In the genomic region with DNA sequence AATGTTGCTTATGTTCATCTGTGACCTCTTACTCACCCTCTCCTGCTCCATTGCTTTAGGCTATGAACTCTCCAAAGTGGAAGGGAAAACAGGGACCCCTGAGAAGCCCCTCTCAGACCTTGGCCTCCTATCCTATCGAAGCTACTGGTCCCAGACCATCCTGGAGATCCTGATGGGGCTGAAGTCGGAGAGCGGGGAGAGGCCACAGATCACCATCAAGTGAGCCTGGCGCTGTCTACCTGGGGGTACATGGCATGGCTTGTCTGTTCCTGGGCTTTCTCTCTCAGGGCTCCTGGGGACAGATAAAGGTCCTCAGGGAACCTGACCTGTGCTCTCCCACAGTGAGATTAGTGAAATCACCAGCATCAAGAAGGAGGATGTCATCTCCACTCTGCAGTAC, we compare ENCODE assay signal across 11 cellular contexts. TPM values are rescaled to one million over a fixed set of nuclear protein-coding genes. Genes with fewer than 3 reads are reported as not detected.
DNase-seq lines count a peak whose midpoint lies in the region; ATAC-seq, FAIRE-seq and TF ChIP-seq lines count a peak whose summit lies in the region.
"Had no signal": no experiment of that assay in that cellular context is flagged by ENCODE, and none has a peak within 500 bp of the region (broad histone marks: within the 10 kb centered on the region; RNA-seq: fewer than 3 reads in every experiment).

No MANE protein-coding gene starts in this region.

- H3K9me3 Mint-ChIP-seq in Calu3 (ENCODE audit: low read depth, unreplicated experiment) (no peaks in the 10 kb centered on the region), neural crest cell (no peaks in the 10 kb centered on the region)

- H3K9me1 ChIP-seq in K562 (ENCODE audit: control insufficient read depth, insufficient read depth, low read length), result peaks cover 3% of the 10 kb centered on the region

- peaks cover 21% of the 10 kb centered on the region; the same call in 1 of the 2 replicates for H3K36me3 ChIP-seq in MM.1S (replicated peaks; ENCODE audit: insufficient read depth, low read length)
- H3K36me3 ChIP-seq in K562 (ENCODE audit: control insufficient read depth, insufficient read depth, low read length), result peaks cover 61% of the 10 kb centered on the region
- H3K36me3 ChIP-seq in testis (ENCODE audit: low read depth, missing control alignments), result no peaks in the 10 kb centered on the region

- DNase-seq in Calu3, result no peak
- no peak for DNase-seq in MM.1S
- DNase-seq in K562 (ENCODE audit: extremely low read depth in 1 of 4, low spot score in 3 of 4), result no peak
- DNase-seq in neural crest cell (ENCODE audit: low read depth, low spot score), result no peak
- DNase-seq in testis, result no peak
- no peak for DNase-seq in omental fat pad (ENCODE audit: low spot score)
- DNase-seq in NCI-H1436 treated with DMSO at 0.1 percent for 48 hours (lab: John Stamatoyannopoulos, UW), result no peak
- DNase-seq: DMS79; KG1; mesendoderm; stimulated activated CD4-positive, alpha-beta T cell treated with anti-CD3 and anti-CD28 coated beads, Interleukin-12 subunit alpha, Interleukin-12 subunit beta, amount 100 ng/mL, for 4 hours had no signal

- 0 out of 2 replicates have a peak, but pooled peaks cover 8% of the 10 kb centered on the region for H4K20me1 ChIP-seq in MM.1S (ENCODE audit: insufficient read depth, low read length)
- peaks cover 15% of the 10 kb centered on the region for H4K20me1 ChIP-seq in K562 (replicated peaks; ENCODE audit: control insufficient read depth, insufficient read depth, low read length)

- H3K27me3 ChIP-seq in MM.1S (replicated peaks; ENCODE audit: insufficient read depth, low read length) (no peaks in the 10 kb centered on the region), K562 (ENCODE audit: control insufficient read depth in 2 of 2, insufficient read depth in 2 of 2, low read length in 2 of 2) (no peaks in the 10 kb centered on the region), testis (no peaks in the 10 kb centered on the region)

- H3K27ac Mint-ChIP-seq in Calu3 (ENCODE audit: unreplicated experiment) (peak overlapping the region; percentile 67), neural crest cell (ENCODE audit: unreplicated experiment) (no peak overlapping the region)

- H3K9me3 ChIP-seq in MM.1S (replicated peaks; ENCODE audit: insufficient read depth, low read length) (no peaks in the 10 kb centered on the region), K562 (replicated peaks; ENCODE audit: control insufficient read depth, insufficient read depth, low read depth, low read length) (no peaks in the 10 kb centered on the region), testis (no peaks in the 10 kb centered on the region)

- H3K4me1 Mint-ChIP-seq in Calu3 (ENCODE audit: low read depth, unreplicated experiment), result peaks cover 15% of the 10 kb centered on the region
- H3K4me1 Mint-ChIP-seq in neural crest cell, result peaks cover 33% of the 10 kb centered on the region

- no peak for TF ChIP-seq RAD21 in K562 (CRISPR knock-in tag; conservative IDR thresholded peaks at IDR 0.05 in 1 of 2, IDR thresholded peaks at IDR 0.05 in 1 of 2)

- no peak for TF ChIP-seq POLR2A in K562 (conservative IDR thresholded peaks at IDR 0.05)
- TF ChIP-seq POLR2A in testis (IDR thresholded peaks at IDR 0.05), result no peak

- TF ChIP-seq EP300 in K562 (IDR thresholded peaks at IDR 0.05; ENCODE audit: low read length), result no peak

- no peaks in the 10 kb centered on the region for H3K9me2 ChIP-seq in MM.1S (replicated peaks; ENCODE audit: insufficient read depth, low read length)

- peaks cover 9% of the 10 kb centered on the region for H3F3A ChIP-seq in MM.1S (ENCODE audit: insufficient read depth, low read length)

- H3K4me2 ChIP-seq in MM.1S (ENCODE audit: low read depth, low read length), result peak overlapping the region; percentile 72; the same call in 1 of the 2 replicates
- peak overlapping the region; percentile 93 for H3K4me2 ChIP-seq in K562 (ENCODE audit: insufficient read depth, low read length)

- H3K4me3 Mint-ChIP-seq in Calu3 (ENCODE audit: low read depth, unreplicated experiment) (peak overlapping the region; percentile 76), neural crest cell (peak overlapping the region; percentile 96)

- in situ Hi-C loops in K562 (cut with MboI), result loop anchor here (10.0 kb wide), 1 partner anchor 276 kb away; no protein-coding TSS in a partner anchor

- POLR2A ChIA-PET in K562 (lab: Yijun Ruan, JAX), result interaction anchor here (0.6 to 2.1 kb wide), 3 partner anchors 52 to 620 kb away, joined by 3 to 9 read pairs (median 3); no protein-coding TSS in a partner anchor

- H3K4me3 ChIP-seq in MM.1S (ENCODE audit: low read length) (0 out of 2 replicates have a peak overlapping the region, but pooled peaks have one; percentile 98), K562 (no peak overlapping the region), testis (no peak overlapping the region)

- no peak overlapping the region for H3K27ac ChIP-seq in MM.1S (ENCODE audit: low read length)
- H3K27ac ChIP-seq in K562 (ENCODE audit: extremely low read depth, low read depth, low read length), result no peak overlapping the region; the same call in 2 of the 3 replicates
- H3K27ac ChIP-seq in testis, result no peak overlapping the region

- BruUV-seq in Calu3 (replicated peaks; lab: Mats Ljungman, UMichigan), result no TSS peak
- BruUV-seq in K562 (replicated peaks; lab: Mats Ljungman, UMichigan), result no TSS peak

- intact Hi-C loops in Calu3 (cut with micrococcal nuclease; ENCODE audit: unreplicated experiment) (no loop called here), K562 (cut with micrococcal nuclease) (no loop called here), testis (cut with DNase I; ENCODE audit: low total_unique reads) (no loop called here)

- H2AFZ ChIP-seq in MM.1S (ENCODE audit: low read length) (no peak overlapping the region), K562 (ENCODE audit: low read depth, low read length) (no peak overlapping the region)

- peaks cover 61% of the 10 kb centered on the region for H3K79me2 ChIP-seq in MM.1S (ENCODE audit: low read length)
- peaks cover 24% of the 10 kb centered on the region for H3K79me2 ChIP-seq in K562 (ENCODE audit: control insufficient read depth, insufficient read depth, low read length)

- H3K4me1 ChIP-seq in MM.1S (ENCODE audit: low read length) (peaks cover 9% of the 10 kb centered on the region), K562 (replicated peaks in 1 of 2; ENCODE audit: control insufficient read depth in 2 of 2, insufficient read depth in 2 of 2, low read length in 2 of 2) (peaks cover 12 to 23% of the 10 kb centered on the region in 2 experiments; a peak in 4 of 5 replicates), testis (peaks cover 14% of the 10 kb centered on the region)

- TF ChIP-seq CTCF in Calu3 (IDR thresholded peaks at IDR 0.05; ENCODE audit: unreplicated experiment) (no peak), MM.1S (IDR thresholded peaks at IDR 0.05; ENCODE audit: low read length) (no peak), K562 (IDR thresholded peaks at IDR 0.05 in 2 of 3, conservative IDR thresholded peaks at IDR 0.05 in 1 of 3; ENCODE audit: insufficient read depth in 2 of 3, low read depth in 1 of 3, low read length in 3 of 3) (no peak), neural crest cell (conservative IDR thresholded peaks at IDR 0.05) (no peak), testis (IDR thresholded peaks at IDR 0.05) (no peak), omental fat pad (IDR thresholded peaks at IDR 0.05) (no peak)

- FAIRE-seq in K562 (lab: Jason Lieb, UNC), result no peak

- H3K9ac ChIP-seq in MM.1S (ENCODE audit: low read length), result peak overlapping the region; percentile 81; the same call in 1 of the 2 replicates
- H3K9ac ChIP-seq in K562 (ENCODE audit: insufficient read depth in 1 of 2, low read depth in 2 of 2, low read length in 2 of 2), result peak overlapping the region in 1 of 2 experiments; percentile 96; a peak in 1 of 4 replicates

- CTCF ChIA-PET in Calu3 (lab: Charles Lee) (no interaction called here), K562 (lab: Yijun Ruan, JAX; ENCODE audit: low intra/inter-chr PET ratio) (no interaction called here)

- ATAC-seq in K562 (no peak), omental fat pad (ENCODE audit: low FRiP score) (no peak)

- 87% methylated on average over 4 of the region's 4 CpGs for WGBS in K562 (ENCODE audit: insufficient coverage, low coverage, missing lambda C conversion rate)
- WGBS in testis, 2 donors, result 82 to 100% methylated on average over 1 to 4 of the region's 4 CpGs

- H3K36me3 Mint-ChIP-seq in Calu3 (ENCODE audit: insufficient read depth, unreplicated experiment), result peaks cover 62% of the 10 kb centered on the region
- peaks cover 16% of the 10 kb centered on the region for H3K36me3 Mint-ChIP-seq in neural crest cell (ENCODE audit: low read depth)

- H3K27me3 Mint-ChIP-seq in Calu3 (ENCODE audit: unreplicated experiment) (no peaks in the 10 kb centered on the region), neural crest cell (ENCODE audit: low read depth) (peaks cover 6% of the 10 kb centered on the region)

RNA-seq across cellular contexts. Expression of a gene that starts 2.1 kb away (rescaled TPM):
- 26.2 and 28.2 TPM in 2 replicates for total RNA-seq in Calu3 (2022)
- 43.1 and 99.3 TPM in 2 replicates for total RNA-seq in K562 (2011; cell fraction: chromatin; rRNA removed; ENCODE audit: low replicate concordance)
- total RNA-seq in K562 (2011; cell fraction: nucleolus; rRNA removed), result 62.9 and 67.9 TPM in 2 replicates
- 55.1 and 61.4 TPM in 2 replicates for total RNA-seq in K562 (2011; cell fraction: nucleoplasm; rRNA removed)
- 64.4 and 78.1 TPM in 2 replicates for total RNA-seq in K562 (2014; rRNA removed)
- 9.0 and 11.7 TPM in 2 replicates for total RNA-seq in K562 (2014; rRNA removed; fragmentation: Illumina TruSeq; extraction: Trizol)
- total RNA-seq in K562 (2015; rRNA removed; fragmentation: Illumina TruSeq; extraction: Trizol), result 15.1 and 15.6 TPM in 2 replicates
- 78.2 and 87.2 TPM in 2 replicates for total RNA-seq in K562 (2021)
- 33.2 and 33.8 TPM in 2 replicates for polyA plus RNA-seq in K562 (2011; rRNA removed)
- 33.5 and 84.3 TPM in 2 replicates for polyA plus RNA-seq in K562 (2011; cell fraction: cytosol; rRNA removed)
- 65.0 and 106 TPM in 2 replicates for polyA plus RNA-seq in K562 (2011; cell fraction: nucleus; rRNA removed)
- polyA plus RNA-seq in K562 (2012), result 32.9 and 41.4 TPM in 2 replicates
- 15.6 and 15.9 TPM in 2 replicates for polyA plus RNA-seq in K562 (2014; fragmentation: Illumina TruSeq; extraction: Trizol)
- 1 to 10 TPM; 5.4 to 9.4 TPM for polyA plus RNA-seq in K562 (2014; fragmentation: Nextera tagmentation; extraction: Ambion mirVana)
- 63.2 and 75.9 TPM in 2 replicates for polyA plus RNA-seq in K562 (2014; rRNA removed)
- 10.3 and 11.0 TPM in 2 replicates for polyA minus RNA-seq in K562 (2011; rRNA and poly(A)+ RNA removed)
- polyA minus RNA-seq in K562 (2011; cell fraction: cytosol; rRNA and poly(A)+ RNA removed), result 9.4 and 19.7 TPM in 2 replicates
- 27.5 and 27.6 TPM in 2 replicates for polyA minus RNA-seq in K562 (2011; cell fraction: nucleus; rRNA and poly(A)+ RNA removed)
- 69.4 and 72.1 TPM in 2 replicates for total RNA-seq in neural crest cell
- 10 to 100 TPM; 70.9 to 71.1 TPM for total RNA-seq in testis
- 29.1 TPM for polyA plus RNA-seq in testis (ENCODE audit: insufficient read depth, low read depth, low replicate concordance)
- 100 to 1,000 TPM in 3 of 4 donors, 10 to 100 TPM in 1; 89.7 to 192 (median 125) TPM for total RNA-seq in omental fat pad

RNA-seq across cellular contexts. Expression of a gene that starts 6.5 kb away (rescaled TPM):
- 50.9 and 51.0 TPM in 2 replicates for total RNA-seq in Calu3 (2022)
- total RNA-seq in K562 (2011; cell fraction: chromatin; rRNA removed; ENCODE audit: low replicate concordance), result 44.9 and 134 TPM in 2 replicates
- total RNA-seq in K562 (2011; cell fraction: nucleolus; rRNA removed), result 81.0 and 82.1 TPM in 2 replicates
- total RNA-seq in K562 (2011; cell fraction: nucleoplasm; rRNA removed), result 51.7 and 58.3 TPM in 2 replicates
- total RNA-seq in K562 (2014; rRNA removed), result 59.6 and 74.1 TPM in 2 replicates
- 28.8 and 34.4 TPM in 2 replicates for total RNA-seq in K562 (2014; rRNA removed; fragmentation: Illumina TruSeq; extraction: Trizol)
- 52.7 and 57.5 TPM in 2 replicates for total RNA-seq in K562 (2015; rRNA removed; fragmentation: Illumina TruSeq; extraction: Trizol)
- total RNA-seq in K562 (2021), result 68.3 and 76.8 TPM in 2 replicates
- polyA plus RNA-seq in K562 (2011; rRNA removed), result 42.4 and 57.9 TPM in 2 replicates
- polyA plus RNA-seq in K562 (2011; cell fraction: cytosol; rRNA removed), result 44.4 and 53.1 TPM in 2 replicates
- polyA plus RNA-seq in K562 (2011; cell fraction: nucleus; rRNA removed), result 70.2 and 76.3 TPM in 2 replicates
- 52.3 and 56.9 TPM in 2 replicates for polyA plus RNA-seq in K562 (2012)
- polyA plus RNA-seq in K562 (2014; fragmentation: Illumina TruSeq; extraction: Trizol), result 63.3 and 66.5 TPM in 2 replicates
- polyA plus RNA-seq in K562 (2014; fragmentation: Nextera tagmentation; extraction: Ambion mirVana), result 10 to 100 TPM in 1 of 2 experiments, 1 to 10 TPM in 1; 3.6 to 12.9 TPM
- 68.4 and 75.4 TPM in 2 replicates for polyA plus RNA-seq in K562 (2014; rRNA removed)
- 47.1 and 62.6 TPM in 2 replicates for polyA minus RNA-seq in K562 (2011; rRNA and poly(A)+ RNA removed)
- 27.5 and 38.4 TPM in 2 replicates for polyA minus RNA-seq in K562 (2011; cell fraction: cytosol; rRNA and poly(A)+ RNA removed)
- 32.3 and 44.0 TPM in 2 replicates for polyA minus RNA-seq in K562 (2011; cell fraction: nucleus; rRNA and poly(A)+ RNA removed)
- total RNA-seq in neural crest cell, result 70.5 and 74.9 TPM in 2 replicates
- total RNA-seq in testis, result 100 to 1,000 TPM; 101 to 121 TPM
- 154 TPM for polyA plus RNA-seq in testis (ENCODE audit: insufficient read depth, low read depth, low replicate concordance)
- 10 to 100 TPM; 39.8 to 48.2 (median 44.7) TPM for total RNA-seq in omental fat pad

RNA-seq across cellular contexts. Expression of a gene that starts 55.8 kb away (rescaled TPM):
- 76.4 and 79.6 TPM in 2 replicates for total RNA-seq in Calu3 (2022)
- total RNA-seq in K562 (2011; cell fraction: chromatin; rRNA removed; ENCODE audit: low replicate concordance), result 79.5 and 201 TPM in 2 replicates
- total RNA-seq in K562 (2011; cell fraction: nucleolus; rRNA removed), result 107 and 114 TPM in 2 replicates
- total RNA-seq in K562 (2011; cell fraction: nucleoplasm; rRNA removed), result 101 and 117 TPM in 2 replicates
- 33.4 and 37.6 TPM in 2 replicates for total RNA-seq in K562 (2014; rRNA removed)
- total RNA-seq in K562 (2014; rRNA removed; fragmentation: Illumina TruSeq; extraction: Trizol), result 13.6 and 14.2 TPM in 2 replicates
- 20.6 and 21.0 TPM in 2 replicates for total RNA-seq in K562 (2015; rRNA removed; fragmentation: Illumina TruSeq; extraction: Trizol)
- total RNA-seq in K562 (2021), result 52.2 and 62.0 TPM in 2 replicates
- 17.0 and 30.8 TPM in 2 replicates for polyA plus RNA-seq in K562 (2011; rRNA removed)
- 15.4 and 23.1 TPM in 2 replicates for polyA plus RNA-seq in K562 (2011; cell fraction: cytosol; rRNA removed)
- polyA plus RNA-seq in K562 (2011; cell fraction: nucleus; rRNA removed), result 129 and 168 TPM in 2 replicates
- 45.8 and 53.1 TPM in 2 replicates for polyA plus RNA-seq in K562 (2012)
- 46.8 and 67.4 TPM in 2 replicates for polyA plus RNA-seq in K562 (2014; fragmentation: Illumina TruSeq; extraction: Trizol)
- 1 to 10 TPM; 6.0 to 6.4 TPM for polyA plus RNA-seq in K562 (2014; fragmentation: Nextera tagmentation; extraction: Ambion mirVana)
- 30.1 and 31.1 TPM in 2 replicates for polyA plus RNA-seq in K562 (2014; rRNA removed)
- 24.3 and 24.4 TPM in 2 replicates for polyA minus RNA-seq in K562 (2011; rRNA and poly(A)+ RNA removed)
- 25.8 and 34.8 TPM in 2 replicates for polyA minus RNA-seq in K562 (2011; cell fraction: cytosol; rRNA and poly(A)+ RNA removed)
- polyA minus RNA-seq in K562 (2011; cell fraction: nucleus; rRNA and poly(A)+ RNA removed), result 58.0 and 73.5 TPM in 2 replicates
- total RNA-seq in neural crest cell, result 49.0 and 53.7 TPM in 2 replicates
- total RNA-seq in testis, result 10 to 100 TPM; 64.9 to 82.0 TPM
- polyA plus RNA-seq in testis (ENCODE audit: insufficient read depth, low read depth, low replicate concordance), result 47.5 TPM
- total RNA-seq in omental fat pad, result 10 to 100 TPM; 37.8 to 72.7 (median 46.8) TPM
